20 cellular contexts compared by ENCODE assay signal in genomic region chr6:17354700-17355403, GRCh38. TPM values are rescaled to one million over a fixed set of nuclear protein-coding genes. Genes with fewer than 3 reads are reported as not detected.
DNase-seq lines count a peak whose midpoint lies in the region; ATAC-seq, FAIRE-seq and TF ChIP-seq lines count a peak whose summit lies in the region.
"Had no signal": no experiment of that assay in that cellular context is flagged by ENCODE, and none has a peak within 500 bp of the region (broad histone marks: within the 10 kb centered on the region; RNA-seq: fewer than 3 reads in every experiment).

No MANE protein-coding gene starts in this region.

- H3K27me3 Mint-ChIP-seq in stimulated activated naive CD8-positive, alpha-beta T cell treated with anti-CD3 and anti-CD28 coated beads, Interleukin-15, amount 100 ng/mL, for 72 hours, result peaks cover 11% of the 10 kb centered on the region

- peak; percentile 86 to 93 (median 90) for ATAC-seq in psoas muscle
- ATAC-seq in stimulated activated naive CD8-positive, alpha-beta T cell treated with anti-CD3 and anti-CD28 coated beads, Interleukin-15, amount 100 ng/mL, for 72 hours, result no peak
- ATAC-seq in HG03025 (IDR thresholded peaks at IDR 0.05; ENCODE audit: low FRiP score, unreplicated experiment), result no peak
- ATAC-seq: activated naive CD8-positive, alpha-beta T cell treated with anti-CD3 and anti-CD28 coated beads, Interleukin-2, amount 50 U/mL, for 24 hours; left cardiac atrium; naive thymus-derived CD8-positive, alpha-beta T cell had no signal

- 42 to 63% (median 46%) methylated on average over 4 of the region's 4 CpGs for WGBS in psoas muscle, 3 donors

- H3K27ac ChIP-seq in psoas muscle, result peak overlapping the region; percentile 85
- H3K27ac ChIP-seq: SJCRH30, testis, VCaP had no signal

- TF ChIP-seq CTCF in psoas muscle (IDR thresholded peaks at IDR 0.05), result no peak

- no peak overlapping the region for H3K4me3 ChIP-seq in psoas muscle
- H3K4me3 ChIP-seq: SJCRH30, smooth muscle cell, testis had no signal

- H3K4me1 ChIP-seq in psoas muscle, result peaks cover 14% of the 10 kb centered on the region
- H3K4me1 ChIP-seq: SJCRH30, testis had no signal

- H3K4me3 Mint-ChIP-seq in stimulated activated naive CD8-positive, alpha-beta T cell treated with anti-CD3 and anti-CD28 coated beads, Interleukin-15, amount 100 ng/mL, for 72 hours, result no peak overlapping the region
- H3K4me3 Mint-ChIP-seq: activated naive CD8-positive, alpha-beta T cell treated with anti-CD3 and anti-CD28 coated beads, Interleukin-2, amount 50 U/mL, for 24 hours; naive thymus-derived CD8-positive, alpha-beta T cell had no signal

- H3K27ac Mint-ChIP-seq in stimulated activated naive CD8-positive, alpha-beta T cell treated with anti-CD3 and anti-CD28 coated beads, Interleukin-15, amount 100 ng/mL, for 72 hours, result no peak overlapping the region
- H3K27ac Mint-ChIP-seq: activated naive CD8-positive, alpha-beta T cell treated with anti-CD3 and anti-CD28 coated beads, Interleukin-2, amount 50 U/mL, for 24 hours; naive thymus-derived CD8-positive, alpha-beta T cell had no signal

- H3K9me3 Mint-ChIP-seq in stimulated activated naive CD8-positive, alpha-beta T cell treated with anti-CD3 and anti-CD28 coated beads, Interleukin-15, amount 100 ng/mL, for 72 hours, result peaks cover 0 to 8% of the 10 kb centered on the region in 2 donors
- H3K9me3 Mint-ChIP-seq: activated naive CD8-positive, alpha-beta T cell treated with anti-CD3 and anti-CD28 coated beads, Interleukin-2, amount 50 U/mL, for 24 hours had no signal

- H3K9me3 ChIP-seq in psoas muscle, result no peaks in the 10 kb centered on the region
- H3K9me3 ChIP-seq: SJCRH30, testis had no signal

- DNase-seq in EL, result peak; percentile 77
- peak; percentile 83 for DNase-seq in NOMO-1 treated with DMSO at 0.1 percent for 48 hours (lab: John Stamatoyannopoulos, UW; ENCODE audit: unreplicated experiment)
- DNase-seq in psoas muscle, result no peak
- DNase-seq in stimulated activated naive CD8-positive, alpha-beta T cell treated with anti-CD3 and anti-CD28 coated beads, Interleukin-15, amount 100 ng/mL, for 72 hours, result no peak
- no peak for DNase-seq in NK-92 (lab: John Stamatoyannopoulos, UW; ENCODE audit: unreplicated experiment)
- no peak for DNase-seq in activated naive CD4-positive, alpha-beta T cell (lab: John Stamatoyannopoulos, UW)
- DNase-seq: activated CD8-positive, alpha-beta memory T cell treated with anti-CD3 and anti-CD28 coated beads, Interleukin-2, amount 50 U/mL, for 4 hours; activated naive CD8-positive, alpha-beta T cell treated with anti-CD3 and anti-CD28 coated beads, Interleukin-2, amount 50 U/mL, for 24 hours; DMS 273 treated with DMSO at 0.1 percent for 48 hours; head of caudate nucleus; left cardiac atrium; naive thymus-derived CD8-positive, alpha-beta T cell; NCI-H1417 treated with DMSO at 0.1 percent for 48 hours; NCI-H69; SJCRH30; testis had no signal

- FAIRE-seq in endometrium (lab: Jason Lieb, UNC), result peak; percentile 43

- intact Hi-C loops in psoas muscle (cut with DNase I), result no loop called here

- H3K4me1 Mint-ChIP-seq in stimulated activated naive CD8-positive, alpha-beta T cell treated with anti-CD3 and anti-CD28 coated beads, Interleukin-15, amount 100 ng/mL, for 72 hours, result no peaks in the 10 kb centered on the region
- H3K4me1 Mint-ChIP-seq: activated naive CD8-positive, alpha-beta T cell treated with anti-CD3 and anti-CD28 coated beads, Interleukin-2, amount 50 U/mL, for 24 hours; naive thymus-derived CD8-positive, alpha-beta T cell had no signal

- no peaks in the 10 kb centered on the region for H3K27me3 ChIP-seq in psoas muscle (ENCODE audit: insufficient read depth in 3 of 3, low read length in 2 of 3)
- H3K27me3 ChIP-seq: SJCRH30, testis had no signal

- no peaks in the 10 kb centered on the region for H3K36me3 ChIP-seq in psoas muscle (ENCODE audit: insufficient read depth in 1 of 2, low read depth in 1 of 2)
- H3K36me3 ChIP-seq: SJCRH30 had no signal

RNA-seq across cellular contexts. Expression of gene CAP2, which starts 38.5 kb away (rescaled TPM):
- total RNA-seq in psoas muscle, result 100 to 1,000 TPM; 344 to 452 (median 385) TPM
- 100 to 1,000 TPM; 176 to 211 (median 202) TPM for polyA plus RNA-seq in psoas muscle
- total RNA-seq: naive thymus-derived CD8-positive, alpha-beta T cell had no signal
- polyA plus RNA-seq: naive thymus-derived CD8-positive, alpha-beta T cell had no signal

Comparison
In these comparisons a context has a peak if more than half of its experiments do, and no peak if none do; other contexts are left out.
1. DNase-seq: peak in EL (single experiment) and NOMO-1 treated with DMSO at 0.1 percent for 48 hours (single experiment); none in psoas muscle (0 of 2), stimulated activated naive CD8-positive, alpha-beta T cell treated with anti-CD3 and anti-CD28 coated beads, Interleukin-15, amount 100 ng/mL, for 72 hours (0 of 2), NK-92 (single experiment) and activated naive CD4-positive, alpha-beta T cell (0 of 4).
2. ATAC-seq: peak in psoas muscle (4 of 4); none in stimulated activated naive CD8-positive, alpha-beta T cell treated with anti-CD3 and anti-CD28 coated beads, Interleukin-15, amount 100 ng/mL, for 72 hours (single experiment) and HG03025 (single experiment).